Comparison of ENCODE assay signal across 1 cellular context in the genomic region with DNA sequence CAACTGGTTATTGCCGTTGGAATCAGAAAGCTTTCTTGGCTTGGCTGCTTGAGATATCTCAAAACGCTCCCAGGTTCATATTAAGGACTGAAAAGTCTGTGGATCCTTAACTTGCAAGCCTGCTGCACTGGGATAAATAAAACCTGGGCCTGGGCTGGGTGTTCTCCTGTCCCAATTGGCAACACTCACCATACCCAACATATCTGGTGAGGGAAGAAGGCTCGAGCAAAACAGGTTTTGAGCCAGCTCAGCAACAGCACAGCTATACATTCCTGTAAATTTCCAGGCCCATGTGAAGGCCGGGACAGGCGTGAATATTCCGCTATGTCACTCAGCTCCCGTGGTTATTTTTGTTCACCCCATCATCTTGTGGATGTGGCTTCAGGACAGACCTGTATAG.
TF ChIP-seq lines count a peak whose summit lies in the region.

No MANE protein-coding gene starts in this region.

TF ChIP-seq in SK-N-SH treated with all-trans-retinoic acid at 6 μM for 48 hours, 23 proteins besides CTCF, POLR2A, EP300 and RAD21 (continued from another document):
- TF ChIP-seq PATZ1 (CRISPR knock-in tag; IDR thresholded peaks at IDR 0.05; ENCODE audit: borderline replicate concordance) (no peak), TOX (CRISPR knock-in tag; IDR thresholded peaks at IDR 0.05; ENCODE audit: borderline replicate concordance) (no peak), RARB (CRISPR knock-in tag; IDR thresholded peaks at IDR 0.05) (no peak), CSDC2 (CRISPR knock-in tag; IDR thresholded peaks at IDR 0.05) (no peak), ARNTL (CRISPR knock-in tag; IDR thresholded peaks at IDR 0.05; ENCODE audit: borderline replicate concordance, low read depth) (no peak), OSR1 (CRISPR knock-in tag; IDR thresholded peaks at IDR 0.05) (no peak), SNAI2 (CRISPR knock-in tag; IDR thresholded peaks at IDR 0.05) (no peak), GLIS3 (CRISPR knock-in tag; IDR thresholded peaks at IDR 0.05) (no peak), ZFP3 (CRISPR knock-in tag; IDR thresholded peaks at IDR 0.05) (no peak), CREB5 (CRISPR knock-in tag; IDR thresholded peaks at IDR 0.05; ENCODE audit: low read depth) (no peak), PPARA (CRISPR knock-in tag; IDR thresholded peaks at IDR 0.05; ENCODE audit: borderline replicate concordance) (no peak), ZFP30 (CRISPR knock-in tag; IDR thresholded peaks at IDR 0.05) (no peak)
- TF ChIP-seq, protein P1, sequence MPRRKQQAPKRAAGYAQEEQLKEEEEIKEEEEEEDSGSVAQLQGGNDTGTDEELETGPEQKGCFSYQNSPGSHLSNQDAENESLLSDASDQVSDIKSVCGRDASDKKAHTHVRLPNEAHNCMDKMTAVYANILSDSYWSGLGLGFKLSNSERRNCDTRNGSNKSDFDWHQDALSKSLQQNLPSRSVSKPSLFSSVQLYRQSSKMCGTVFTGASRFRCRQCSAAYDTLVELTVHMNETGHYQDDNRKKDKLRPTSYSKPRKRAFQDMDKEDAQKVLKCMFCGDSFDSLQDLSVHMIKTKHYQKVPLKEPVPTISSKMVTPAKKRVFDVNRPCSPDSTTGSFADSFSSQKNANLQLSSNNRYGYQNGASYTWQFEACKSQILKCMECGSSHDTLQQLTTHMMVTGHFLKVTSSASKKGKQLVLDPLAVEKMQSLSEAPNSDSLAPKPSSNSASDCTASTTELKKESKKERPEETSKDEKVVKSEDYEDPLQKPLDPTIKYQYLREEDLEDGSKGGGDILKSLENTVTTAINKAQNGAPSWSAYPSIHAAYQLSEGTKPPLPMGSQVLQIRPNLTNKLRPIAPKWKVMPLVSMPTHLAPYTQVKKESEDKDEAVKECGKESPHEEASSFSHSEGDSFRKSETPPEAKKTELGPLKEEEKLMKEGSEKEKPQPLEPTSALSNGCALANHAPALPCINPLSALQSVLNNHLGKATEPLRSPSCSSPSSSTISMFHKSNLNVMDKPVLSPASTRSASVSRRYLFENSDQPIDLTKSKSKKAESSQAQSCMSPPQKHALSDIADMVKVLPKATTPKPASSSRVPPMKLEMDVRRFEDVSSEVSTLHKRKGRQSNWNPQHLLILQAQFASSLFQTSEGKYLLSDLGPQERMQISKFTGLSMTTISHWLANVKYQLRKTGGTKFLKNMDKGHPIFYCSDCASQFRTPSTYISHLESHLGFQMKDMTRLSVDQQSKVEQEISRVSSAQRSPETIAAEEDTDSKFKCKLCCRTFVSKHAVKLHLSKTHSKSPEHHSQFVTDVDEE (CRISPR knock-in tag; IDR thresholded peaks at IDR 0.05), result no peak
